ENCODE assay signal across 1 cellular context in genomic region chr6:17151888-17152287, GRCh38.
TF ChIP-seq lines count a peak whose summit lies in the region.

No MANE protein-coding gene starts in this region.

TF ChIP-seq in HepG2, 621 proteins besides CTCF, POLR2A, EP300 and RAD21 (continued from another document and continues in another):
- TF ChIP-seq, protein P1, sequence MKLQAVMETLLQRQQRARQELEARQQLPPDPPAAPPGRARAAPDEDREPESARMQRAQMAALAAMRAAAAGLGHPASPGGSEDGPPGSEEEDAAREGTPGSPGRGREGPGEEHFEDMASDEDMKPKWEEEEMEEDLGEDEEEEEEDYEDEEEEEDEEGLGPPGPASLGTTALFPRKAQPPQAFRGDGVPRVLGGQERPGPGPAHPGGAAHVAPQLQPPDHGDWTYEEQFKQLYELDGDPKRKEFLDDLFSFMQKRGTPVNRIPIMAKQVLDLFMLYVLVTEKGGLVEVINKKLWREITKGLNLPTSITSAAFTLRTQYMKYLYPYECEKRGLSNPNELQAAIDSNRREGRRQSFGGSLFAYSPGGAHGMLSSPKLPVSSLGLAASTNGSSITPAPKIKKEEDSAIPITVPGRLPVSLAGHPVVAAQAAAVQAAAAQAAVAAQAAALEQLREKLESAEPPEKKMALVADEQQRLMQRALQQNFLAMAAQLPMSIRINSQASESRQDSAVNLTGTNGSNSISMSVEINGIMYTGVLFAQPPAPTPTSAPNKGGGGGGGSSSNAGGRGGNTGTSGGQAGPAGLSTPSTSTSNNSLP (IDR thresholded peaks at IDR 0.05; ENCODE audit: low read depth, low read length): 0 out of 2 replicates have a peak, but pooled peaks have one; percentile 32
- TF ChIP-seq, protein P2, sequence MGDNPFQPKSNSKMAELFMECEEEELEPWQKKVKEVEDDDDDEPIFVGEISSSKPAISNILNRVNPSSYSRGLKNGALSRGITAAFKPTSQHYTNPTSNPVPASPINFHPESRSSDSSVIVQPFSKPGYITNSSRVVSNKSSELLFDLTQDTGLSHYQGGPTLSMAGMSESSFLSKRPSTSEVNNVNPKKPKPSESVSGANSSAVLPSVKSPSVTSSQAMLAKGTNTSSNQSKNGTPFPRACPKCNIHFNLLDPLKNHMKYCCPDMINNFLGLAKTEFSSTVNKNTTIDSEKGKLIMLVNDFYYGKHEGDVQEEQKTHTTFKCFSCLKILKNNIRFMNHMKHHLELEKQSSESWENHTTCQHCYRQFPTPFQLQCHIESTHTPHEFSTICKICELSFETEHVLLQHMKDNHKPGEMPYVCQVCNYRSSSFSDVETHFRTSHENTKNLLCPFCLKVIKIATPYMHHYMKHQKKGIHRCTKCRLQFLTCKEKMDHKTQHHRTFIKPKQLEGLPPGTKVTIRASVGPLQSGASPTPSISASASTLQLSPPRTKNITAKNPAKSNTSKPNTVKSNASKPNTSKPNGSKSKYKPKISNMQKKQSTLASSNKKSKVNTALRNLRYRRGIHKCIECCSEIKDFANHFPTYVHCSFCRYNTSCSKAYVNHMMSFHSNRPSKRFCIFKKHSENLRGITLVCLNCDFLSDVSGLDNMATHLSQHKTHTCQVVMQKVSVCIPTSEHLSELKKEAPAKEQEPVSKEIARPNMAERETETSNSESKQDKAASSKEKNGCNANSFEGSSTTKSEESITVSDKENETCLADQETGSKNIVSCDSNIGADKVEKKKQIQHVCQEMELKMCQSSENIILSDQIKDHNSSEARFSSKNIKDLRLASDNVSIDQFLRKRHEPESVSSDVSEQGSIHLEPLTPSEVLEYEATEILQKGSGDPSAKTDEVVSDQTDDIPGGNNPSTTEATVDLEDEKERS (CRISPR knock-in tag; IDR thresholded peaks at IDR 0.05): no peak
- TF ChIP-seq ZNF691 (CRISPR knock-in tag; IDR thresholded peaks at IDR 0.05; ENCODE audit: borderline replicate concordance, low read depth) (no peak), SMC3 (IDR thresholded peaks at IDR 0.05; ENCODE audit: low read length) (no peak), TBP (CRISPR knock-in tag; IDR thresholded peaks at IDR 0.05) (no peak), FOXP1 (IDR thresholded peaks at IDR 0.05) (no peak), FOXP1 (CRISPR knock-in tag; IDR thresholded peaks at IDR 0.05) (peak; percentile 79), ZNF432 (CRISPR knock-in tag; IDR thresholded peaks at IDR 0.05; ENCODE audit: borderline replicate concordance) (no peak), GPN1 (CRISPR knock-in tag; IDR thresholded peaks at IDR 0.05; ENCODE audit: borderline replicate concordance) (no peak), ZNF790 (CRISPR knock-in tag; IDR thresholded peaks at IDR 0.05; ENCODE audit: borderline replicate concordance) (no peak), SOX13 (IDR thresholded peaks at IDR 0.05) (no peak), SOX13 (CRISPR knock-in tag; conservative IDR thresholded peaks at IDR 0.05 in 1 of 2, IDR thresholded peaks at IDR 0.05 in 1 of 2) (peak in 1 of 2 experiments; percentile 74; a peak in 2 of 4 replicates), SRY (CRISPR knock-in tag; IDR thresholded peaks at IDR 0.05) (no peak), ZNF629 (CRISPR knock-in tag; conservative IDR thresholded peaks at IDR 0.05) (no peak), CEBPB (IDR thresholded peaks at IDR 0.05; ENCODE audit: borderline replicate concordance, low read depth, low read length) (peak; percentile 15; the same call in 1 of the 2 replicates), SALL1 (CRISPR knock-in tag; IDR thresholded peaks at IDR 0.05) (peak; percentile 19; the same call in 1 of the 2 replicates), ZBTB33 (CRISPR knock-in tag; IDR thresholded peaks at IDR 0.05) (no peak), HNF4A (CRISPR knock-in tag; IDR thresholded peaks at IDR 0.05) (peak; percentile 56), SOX6 (IDR thresholded peaks at IDR 0.05) (no peak), SOX6 (CRISPR knock-in tag; IDR thresholded peaks at IDR 0.05) (peak; percentile 76), FOXO4 (CRISPR knock-in tag; conservative IDR thresholded peaks at IDR 0.05) (no peak), RFXAP (CRISPR knock-in tag; IDR thresholded peaks at IDR 0.05; ENCODE audit: borderline replicate concordance) (no peak), MEF2D (CRISPR knock-in tag; IDR thresholded peaks at IDR 0.05) (no peak), ZNF724P (CRISPR knock-in tag; IDR thresholded peaks at IDR 0.05; ENCODE audit: borderline replicate concordance) (no peak), MTA3 (CRISPR knock-in tag; IDR thresholded peaks at IDR 0.05) (no peak), CCDC6 (CRISPR knock-in tag; IDR thresholded peaks at IDR 0.05) (no peak), SOX5 (CRISPR knock-in tag; IDR thresholded peaks at IDR 0.05; ENCODE audit: borderline replicate concordance) (peak; percentile 64; the same call in 1 of the 2 replicates), GATAD2A (CRISPR knock-in tag; IDR thresholded peaks at IDR 0.05) (peak; percentile 53; the same call in 1 of the 2 replicates), SMAD9 (CRISPR knock-in tag; IDR thresholded peaks at IDR 0.05) (no peak), ZFP37 (CRISPR knock-in tag; IDR thresholded peaks at IDR 0.05; ENCODE audit: borderline replicate concordance) (no peak), FOXA3 (CRISPR knock-in tag; IDR thresholded peaks at IDR 0.05) (peak; percentile 41), ZKSCAN1 (IDR thresholded peaks at IDR 0.05; ENCODE audit: low read length) (no peak), ZNF513 (CRISPR knock-in tag; conservative IDR thresholded peaks at IDR 0.05) (no peak), TOPORS (CRISPR knock-in tag; IDR thresholded peaks at IDR 0.05) (no peak)
- TF ChIP-seq, protein P3, sequence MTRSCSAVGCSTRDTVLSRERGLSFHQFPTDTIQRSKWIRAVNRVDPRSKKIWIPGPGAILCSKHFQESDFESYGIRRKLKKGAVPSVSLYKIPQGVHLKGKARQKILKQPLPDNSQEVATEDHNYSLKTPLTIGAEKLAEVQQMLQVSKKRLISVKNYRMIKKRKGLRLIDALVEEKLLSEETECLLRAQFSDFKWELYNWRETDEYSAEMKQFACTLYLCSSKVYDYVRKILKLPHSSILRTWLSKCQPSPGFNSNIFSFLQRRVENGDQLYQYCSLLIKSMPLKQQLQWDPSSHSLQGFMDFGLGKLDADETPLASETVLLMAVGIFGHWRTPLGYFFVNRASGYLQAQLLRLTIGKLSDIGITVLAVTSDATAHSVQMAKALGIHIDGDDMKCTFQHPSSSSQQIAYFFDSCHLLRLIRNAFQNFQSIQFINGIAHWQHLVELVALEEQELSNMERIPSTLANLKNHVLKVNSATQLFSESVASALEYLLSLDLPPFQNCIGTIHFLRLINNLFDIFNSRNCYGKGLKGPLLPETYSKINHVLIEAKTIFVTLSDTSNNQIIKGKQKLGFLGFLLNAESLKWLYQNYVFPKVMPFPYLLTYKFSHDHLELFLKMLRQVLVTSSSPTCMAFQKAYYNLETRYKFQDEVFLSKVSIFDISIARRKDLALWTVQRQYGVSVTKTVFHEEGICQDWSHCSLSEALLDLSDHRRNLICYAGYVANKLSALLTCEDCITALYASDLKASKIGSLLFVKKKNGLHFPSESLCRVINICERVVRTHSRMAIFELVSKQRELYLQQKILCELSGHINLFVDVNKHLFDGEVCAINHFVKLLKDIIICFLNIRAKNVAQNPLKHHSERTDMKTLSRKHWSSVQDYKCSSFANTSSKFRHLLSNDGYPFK (CRISPR knock-in tag; IDR thresholded peaks at IDR 0.05; ENCODE audit: borderline replicate concordance): no peak
- TF ChIP-seq, protein P4, sequence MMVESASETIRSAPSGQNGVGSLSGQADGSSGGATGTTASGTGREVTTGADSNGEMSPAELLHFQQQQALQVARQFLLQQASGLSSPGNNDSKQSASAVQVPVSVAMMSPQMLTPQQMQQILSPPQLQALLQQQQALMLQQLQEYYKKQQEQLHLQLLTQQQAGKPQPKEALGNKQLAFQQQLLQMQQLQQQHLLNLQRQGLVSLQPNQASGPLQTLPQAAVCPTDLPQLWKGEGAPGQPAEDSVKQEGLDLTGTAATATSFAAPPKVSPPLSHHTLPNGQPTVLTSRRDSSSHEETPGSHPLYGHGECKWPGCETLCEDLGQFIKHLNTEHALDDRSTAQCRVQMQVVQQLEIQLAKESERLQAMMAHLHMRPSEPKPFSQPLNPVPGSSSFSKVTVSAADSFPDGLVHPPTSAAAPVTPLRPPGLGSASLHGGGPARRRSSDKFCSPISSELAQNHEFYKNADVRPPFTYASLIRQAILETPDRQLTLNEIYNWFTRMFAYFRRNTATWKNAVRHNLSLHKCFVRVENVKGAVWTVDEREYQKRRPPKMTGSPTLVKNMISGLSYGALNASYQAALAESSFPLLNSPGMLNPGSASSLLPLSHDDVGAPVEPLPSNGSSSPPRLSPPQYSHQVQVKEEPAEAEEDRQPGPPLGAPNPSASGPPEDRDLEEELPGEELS (CRISPR knock-in tag; IDR thresholded peaks at IDR 0.05): peak; percentile 41; the same call in 1 of the 2 replicates
- TF ChIP-seq, protein P5, sequence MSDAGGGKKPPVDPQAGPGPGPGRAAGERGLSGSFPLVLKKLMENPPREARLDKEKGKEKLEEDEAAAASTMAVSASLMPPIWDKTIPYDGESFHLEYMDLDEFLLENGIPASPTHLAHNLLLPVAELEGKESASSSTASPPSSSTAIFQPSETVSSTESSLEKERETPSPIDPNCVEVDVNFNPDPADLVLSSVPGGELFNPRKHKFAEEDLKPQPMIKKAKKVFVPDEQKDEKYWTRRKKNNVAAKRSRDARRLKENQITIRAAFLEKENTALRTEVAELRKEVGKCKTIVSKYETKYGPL (CRISPR knock-in tag; IDR thresholded peaks at IDR 0.05): no peak
- TF ChIP-seq, protein P6, sequence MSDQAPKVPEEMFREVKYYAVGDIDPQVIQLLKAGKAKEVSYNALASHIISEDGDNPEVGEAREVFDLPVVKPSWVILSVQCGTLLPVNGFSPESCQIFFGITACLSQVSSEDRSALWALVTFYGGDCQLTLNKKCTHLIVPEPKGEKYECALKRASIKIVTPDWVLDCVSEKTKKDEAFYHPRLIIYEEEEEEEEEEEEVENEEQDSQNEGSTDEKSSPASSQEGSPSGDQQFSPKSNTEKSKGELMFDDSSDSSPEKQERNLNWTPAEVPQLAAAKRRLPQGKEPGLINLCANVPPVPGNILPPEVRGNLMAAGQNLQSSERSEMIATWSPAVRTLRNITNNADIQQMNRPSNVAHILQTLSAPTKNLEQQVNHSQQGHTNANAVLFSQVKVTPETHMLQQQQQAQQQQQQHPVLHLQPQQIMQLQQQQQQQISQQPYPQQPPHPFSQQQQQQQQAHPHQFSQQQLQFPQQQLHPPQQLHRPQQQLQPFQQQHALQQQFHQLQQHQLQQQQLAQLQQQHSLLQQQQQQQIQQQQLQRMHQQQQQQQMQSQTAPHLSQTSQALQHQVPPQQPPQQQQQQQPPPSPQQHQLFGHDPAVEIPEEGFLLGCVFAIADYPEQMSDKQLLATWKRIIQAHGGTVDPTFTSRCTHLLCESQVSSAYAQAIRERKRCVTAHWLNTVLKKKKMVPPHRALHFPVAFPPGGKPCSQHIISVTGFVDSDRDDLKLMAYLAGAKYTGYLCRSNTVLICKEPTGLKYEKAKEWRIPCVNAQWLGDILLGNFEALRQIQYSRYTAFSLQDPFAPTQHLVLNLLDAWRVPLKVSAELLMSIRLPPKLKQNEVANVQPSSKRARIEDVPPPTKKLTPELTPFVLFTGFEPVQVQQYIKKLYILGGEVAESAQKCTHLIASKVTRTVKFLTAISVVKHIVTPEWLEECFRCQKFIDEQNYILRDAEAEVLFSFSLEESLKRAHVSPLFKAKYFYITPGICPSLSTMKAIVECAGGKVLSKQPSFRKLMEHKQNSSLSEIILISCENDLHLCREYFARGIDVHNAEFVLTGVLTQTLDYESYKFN (CRISPR knock-in tag; conservative IDR thresholded peaks at IDR 0.05): peak; percentile 30; the same call in 1 of the 2 replicates
- TF ChIP-seq, protein P7, sequence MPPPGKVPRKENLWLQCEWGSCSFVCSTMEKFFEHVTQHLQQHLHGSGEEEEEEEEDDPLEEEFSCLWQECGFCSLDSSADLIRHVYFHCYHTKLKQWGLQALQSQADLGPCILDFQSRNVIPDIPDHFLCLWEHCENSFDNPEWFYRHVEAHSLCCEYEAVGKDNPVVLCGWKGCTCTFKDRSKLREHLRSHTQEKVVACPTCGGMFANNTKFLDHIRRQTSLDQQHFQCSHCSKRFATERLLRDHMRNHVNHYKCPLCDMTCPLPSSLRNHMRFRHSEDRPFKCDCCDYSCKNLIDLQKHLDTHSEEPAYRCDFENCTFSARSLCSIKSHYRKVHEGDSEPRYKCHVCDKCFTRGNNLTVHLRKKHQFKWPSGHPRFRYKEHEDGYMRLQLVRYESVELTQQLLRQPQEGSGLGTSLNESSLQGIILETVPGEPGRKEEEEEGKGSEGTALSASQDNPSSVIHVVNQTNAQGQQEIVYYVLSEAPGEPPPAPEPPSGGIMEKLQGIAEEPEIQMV (CRISPR knock-in tag; IDR thresholded peaks at IDR 0.05; ENCODE audit: low read depth): no peak
